Comparison of ENCODE assay signal across 1 cellular context in genomic region chr10:129707406-129708388, GRCh38.
TF ChIP-seq lines count a peak whose summit lies in the region.

No MANE protein-coding gene starts in this region.

TF ChIP-seq in HEK293, 187 proteins besides CTCF, POLR2A, EP300 and RAD21 (continued from another document and continues in another):
- TF ChIP-seq SCRT1 (tag by site-specific recombination; IDR thresholded peaks at IDR 0.05; ENCODE audit: borderline replicate concordance) = peak; percentile 90
- TF ChIP-seq ZNF433 (tag by site-specific recombination; IDR thresholded peaks at IDR 0.05; ENCODE audit: low read depth) = no peak
- no peak for TF ChIP-seq ZNF239 (tag by site-specific recombination; IDR thresholded peaks at IDR 0.05)
- TF ChIP-seq SALL2 (tag by site-specific recombination; IDR thresholded peaks at IDR 0.05; ENCODE audit: borderline replicate concordance) = no peak
- TF ChIP-seq ZNF2 (tag by site-specific recombination; IDR thresholded peaks at IDR 0.05) = peak; percentile 99
- TF ChIP-seq ZFP3 (tag by site-specific recombination; IDR thresholded peaks at IDR 0.05; ENCODE audit: low read depth) = no peak
- TF ChIP-seq ZNF121 (tag by site-specific recombination; IDR thresholded peaks at IDR 0.05) = no peak
- 0 out of 2 replicates have a peak, but pooled peaks have one; percentile 12 for TF ChIP-seq ZSCAN30 (tag by site-specific recombination; IDR thresholded peaks at IDR 0.05)
- TF ChIP-seq OSR2 (tag by site-specific recombination; IDR thresholded peaks at IDR 0.05) = peak; percentile 59; the same call in 1 of the 2 replicates
- TF ChIP-seq HOXA7 (CRISPR knock-in tag; IDR thresholded peaks at IDR 0.05; ENCODE audit: borderline replicate concordance) = no peak
- TF ChIP-seq ZBTB48 (tag by site-specific recombination; IDR thresholded peaks at IDR 0.05) = no peak
- TF ChIP-seq ZNF521 (tag by site-specific recombination; IDR thresholded peaks at IDR 0.05) = no peak
- TF ChIP-seq ZNF558 (tag by site-specific recombination; IDR thresholded peaks at IDR 0.05) = no peak
- peak; percentile 71 for TF ChIP-seq ZEB2 (tag by site-specific recombination; IDR thresholded peaks at IDR 0.05)
- peak; percentile 46; the same call in 1 of the 2 replicates for TF ChIP-seq EGR2 (tag by site-specific recombination; IDR thresholded peaks at IDR 0.05; ENCODE audit: low read depth)
- no peak for TF ChIP-seq ZNF830 (tag by site-specific recombination; IDR thresholded peaks at IDR 0.05; ENCODE audit: low read depth)
- peak; percentile 84 for TF ChIP-seq ZBTB17 (tag by site-specific recombination; IDR thresholded peaks at IDR 0.05)
- TF ChIP-seq ZFHX2 (tag by site-specific recombination; conservative IDR thresholded peaks at IDR 0.05) = peak; percentile 72
- peak; percentile 59; the same call in 1 of the 2 replicates for TF ChIP-seq FEZF1 (tag by site-specific recombination; IDR thresholded peaks at IDR 0.05)
- peak; percentile 26; the same call in 1 of the 2 replicates for TF ChIP-seq ZNF843 (tag by site-specific recombination; IDR thresholded peaks at IDR 0.05)
- TF ChIP-seq ZBTB44 (tag by site-specific recombination; IDR thresholded peaks at IDR 0.05) = peak; percentile 57; the same call in 1 of the 2 replicates
- TF ChIP-seq ZNF596 (tag by site-specific recombination; IDR thresholded peaks at IDR 0.05) = no peak
- TF ChIP-seq, protein P1, sequence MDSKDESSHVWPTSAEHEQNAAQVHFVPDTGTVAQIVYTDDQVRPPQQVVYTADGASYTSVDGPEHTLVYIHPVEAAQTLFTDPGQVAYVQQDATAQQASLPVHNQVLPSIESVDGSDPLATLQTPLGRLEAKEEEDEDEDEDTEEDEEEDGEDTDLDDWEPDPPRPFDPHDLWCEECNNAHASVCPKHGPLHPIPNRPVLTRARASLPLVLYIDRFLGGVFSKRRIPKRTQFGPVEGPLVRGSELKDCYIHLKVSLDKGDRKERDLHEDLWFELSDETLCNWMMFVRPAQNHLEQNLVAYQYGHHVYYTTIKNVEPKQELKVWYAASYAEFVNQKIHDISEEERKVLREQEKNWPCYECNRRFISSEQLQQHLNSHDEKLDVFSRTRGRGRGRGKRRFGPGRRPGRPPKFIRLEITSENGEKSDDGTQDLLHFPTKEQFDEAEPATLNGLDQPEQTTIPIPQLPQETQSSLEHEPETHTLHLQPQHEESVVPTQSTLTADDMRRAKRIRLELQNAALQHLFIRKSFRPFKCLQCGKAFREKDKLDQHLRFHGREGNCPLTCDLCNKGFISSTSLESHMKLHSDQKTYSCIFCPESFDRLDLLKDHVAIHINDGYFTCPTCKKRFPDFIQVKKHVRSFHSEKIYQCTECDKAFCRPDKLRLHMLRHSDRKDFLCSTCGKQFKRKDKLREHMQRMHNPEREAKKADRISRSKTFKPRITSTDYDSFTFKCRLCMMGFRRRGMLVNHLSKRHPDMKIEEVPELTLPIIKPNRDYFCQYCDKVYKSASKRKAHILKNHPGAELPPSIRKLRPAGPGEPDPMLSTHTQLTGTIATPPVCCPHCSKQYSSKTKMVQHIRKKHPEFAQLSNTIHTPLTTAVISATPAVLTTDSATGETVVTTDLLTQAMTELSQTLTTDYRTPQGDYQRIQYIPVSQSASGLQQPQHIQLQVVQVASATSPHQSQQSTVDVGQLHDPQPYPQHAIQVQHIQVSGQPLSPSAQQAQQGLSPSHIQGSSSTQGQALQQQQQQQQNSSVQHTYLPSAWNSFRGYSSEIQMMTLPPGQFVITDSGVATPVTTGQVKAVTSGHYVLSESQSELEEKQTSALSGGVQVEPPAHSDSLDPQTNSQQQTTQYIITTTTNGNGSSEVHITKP (tag by site-specific recombination; IDR thresholded peaks at IDR 0.05) = peak; percentile 58; the same call in 1 of the 2 replicates
- TF ChIP-seq, protein P2, sequence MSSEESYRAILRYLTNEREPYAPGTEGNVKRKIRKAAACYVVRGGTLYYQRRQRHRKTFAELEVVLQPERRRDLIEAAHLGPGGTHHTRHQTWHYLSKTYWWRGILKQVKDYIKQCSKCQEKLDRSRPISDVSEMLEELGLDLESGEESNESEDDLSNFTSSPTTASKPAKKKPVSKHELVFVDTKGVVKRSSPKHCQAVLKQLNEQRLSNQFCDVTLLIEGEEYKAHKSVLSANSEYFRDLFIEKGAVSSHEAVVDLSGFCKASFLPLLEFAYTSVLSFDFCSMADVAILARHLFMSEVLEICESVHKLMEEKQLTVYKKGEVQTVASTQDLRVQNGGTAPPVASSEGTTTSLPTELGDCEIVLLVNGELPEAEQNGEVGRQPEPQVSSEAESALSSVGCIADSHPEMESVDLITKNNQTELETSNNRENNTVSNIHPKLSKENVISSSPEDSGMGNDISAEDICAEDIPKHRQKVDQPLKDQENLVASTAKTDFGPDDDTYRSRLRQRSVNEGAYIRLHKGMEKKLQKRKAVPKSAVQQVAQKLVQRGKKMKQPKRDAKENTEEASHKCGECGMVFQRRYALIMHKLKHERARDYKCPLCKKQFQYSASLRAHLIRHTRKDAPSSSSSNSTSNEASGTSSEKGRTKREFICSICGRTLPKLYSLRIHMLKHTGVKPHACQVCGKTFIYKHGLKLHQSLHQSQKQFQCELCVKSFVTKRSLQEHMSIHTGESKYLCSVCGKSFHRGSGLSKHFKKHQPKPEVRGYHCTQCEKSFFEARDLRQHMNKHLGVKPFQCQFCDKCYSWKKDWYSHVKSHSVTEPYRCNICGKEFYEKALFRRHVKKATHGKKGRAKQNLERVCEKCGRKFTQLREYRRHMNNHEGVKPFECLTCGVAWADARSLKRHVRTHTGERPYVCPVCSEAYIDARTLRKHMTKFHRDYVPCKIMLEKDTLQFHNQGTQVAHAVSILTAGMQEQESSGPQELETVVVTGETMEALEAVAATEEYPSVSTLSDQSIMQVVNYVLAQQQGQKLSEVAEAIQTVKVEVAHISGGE (tag by site-specific recombination; conservative IDR thresholded peaks at IDR 0.05; ENCODE audit: low read depth) = peak; percentile 39; the same call in 1 of the 2 replicates
- TF ChIP-seq, protein P3, sequence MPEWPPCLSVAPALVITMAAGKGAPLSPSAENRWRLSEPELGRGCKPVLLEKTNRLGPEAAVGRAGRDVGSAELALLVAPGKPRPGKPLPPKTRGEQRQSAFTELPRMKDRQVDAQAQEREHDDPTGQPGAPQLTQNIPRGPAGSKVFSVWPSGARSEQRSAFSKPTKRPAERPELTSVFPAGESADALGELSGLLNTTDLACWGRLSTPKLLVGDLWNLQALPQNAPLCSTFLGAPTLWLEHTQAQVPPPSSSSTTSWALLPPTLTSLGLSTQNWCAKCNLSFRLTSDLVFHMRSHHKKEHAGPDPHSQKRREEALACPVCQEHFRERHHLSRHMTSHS (tag by site-specific recombination; IDR thresholded peaks at IDR 0.05) = no peak
- TF ChIP-seq GLIS2 (tag by site-specific recombination; IDR thresholded peaks at IDR 0.05) = no peak
- TF ChIP-seq, protein P4, sequence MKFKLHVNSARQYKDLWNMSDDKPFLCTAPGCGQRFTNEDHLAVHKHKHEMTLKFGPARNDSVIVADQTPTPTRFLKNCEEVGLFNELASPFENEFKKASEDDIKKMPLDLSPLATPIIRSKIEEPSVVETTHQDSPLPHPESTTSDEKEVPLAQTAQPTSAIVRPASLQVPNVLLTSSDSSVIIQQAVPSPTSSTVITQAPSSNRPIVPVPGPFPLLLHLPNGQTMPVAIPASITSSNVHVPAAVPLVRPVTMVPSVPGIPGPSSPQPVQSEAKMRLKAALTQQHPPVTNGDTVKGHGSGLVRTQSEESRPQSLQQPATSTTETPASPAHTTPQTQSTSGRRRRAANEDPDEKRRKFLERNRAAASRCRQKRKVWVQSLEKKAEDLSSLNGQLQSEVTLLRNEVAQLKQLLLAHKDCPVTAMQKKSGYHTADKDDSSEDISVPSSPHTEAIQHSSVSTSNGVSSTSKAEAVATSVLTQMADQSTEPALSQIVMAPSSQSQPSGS (tag by site-specific recombination; IDR thresholded peaks at IDR 0.05; ENCODE audit: low read depth) = 0 out of 2 replicates have a peak, but pooled peaks have one; percentile 23
- peak; percentile 25; the same call in 1 of the 2 replicates for TF ChIP-seq ZNF341 (tag by site-specific recombination; IDR thresholded peaks at IDR 0.05; ENCODE audit: low read depth)
- TF ChIP-seq ZNF629 (tag by site-specific recombination; IDR thresholded peaks at IDR 0.05) = peak; percentile 79
- 0 out of 2 replicates have a peak, but pooled peaks have one; percentile 24 for TF ChIP-seq PRDM4 (tag by site-specific recombination; IDR thresholded peaks at IDR 0.05)
- peak; percentile 49; the same call in 1 of the 2 replicates for TF ChIP-seq MZF1 (tag by site-specific recombination; IDR thresholded peaks at IDR 0.05; ENCODE audit: borderline replicate concordance)
- TF ChIP-seq IKZF3 (tag by site-specific recombination; IDR thresholded peaks at IDR 0.05) = peak; percentile 52
- TF ChIP-seq ZNF140 (tag by site-specific recombination; IDR thresholded peaks at IDR 0.05) = no peak
- no peak for TF ChIP-seq ZNF701 (tag by site-specific recombination; IDR thresholded peaks at IDR 0.05)
- TF ChIP-seq ZNF404 (tag by site-specific recombination; IDR thresholded peaks at IDR 0.05) = no peak
- peak; percentile 96 for TF ChIP-seq SCRT2 (tag by site-specific recombination; IDR thresholded peaks at IDR 0.05)
- TF ChIP-seq, protein P5, sequence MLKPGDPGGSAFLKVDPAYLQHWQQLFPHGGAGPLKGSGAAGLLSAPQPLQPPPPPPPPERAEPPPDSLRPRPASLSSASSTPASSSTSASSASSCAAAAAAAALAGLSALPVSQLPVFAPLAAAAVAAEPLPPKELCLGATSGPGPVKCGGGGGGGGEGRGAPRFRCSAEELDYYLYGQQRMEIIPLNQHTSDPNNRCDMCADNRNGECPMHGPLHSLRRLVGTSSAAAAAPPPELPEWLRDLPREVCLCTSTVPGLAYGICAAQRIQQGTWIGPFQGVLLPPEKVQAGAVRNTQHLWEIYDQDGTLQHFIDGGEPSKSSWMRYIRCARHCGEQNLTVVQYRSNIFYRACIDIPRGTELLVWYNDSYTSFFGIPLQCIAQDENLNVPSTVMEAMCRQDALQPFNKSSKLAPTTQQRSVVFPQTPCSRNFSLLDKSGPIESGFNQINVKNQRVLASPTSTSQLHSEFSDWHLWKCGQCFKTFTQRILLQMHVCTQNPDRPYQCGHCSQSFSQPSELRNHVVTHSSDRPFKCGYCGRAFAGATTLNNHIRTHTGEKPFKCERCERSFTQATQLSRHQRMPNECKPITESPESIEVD (tag by site-specific recombination; IDR thresholded peaks at IDR 0.05) = peak; percentile 65
- no peak for TF ChIP-seq ZNF157 (tag by site-specific recombination; IDR thresholded peaks at IDR 0.05)
- TF ChIP-seq ZFP69B (tag by site-specific recombination; IDR thresholded peaks at IDR 0.05) = no peak
- 0 out of 2 replicates have a peak, but pooled peaks have one; percentile 47 for TF ChIP-seq ZNF561 (tag by site-specific recombination; IDR thresholded peaks at IDR 0.05; ENCODE audit: borderline replicate concordance)
- 0 out of 2 replicates have a peak, but pooled peaks have one; percentile 23 for TF ChIP-seq ZNF366 (tag by site-specific recombination; conservative IDR thresholded peaks at IDR 0.05)
- TF ChIP-seq, protein P6, sequence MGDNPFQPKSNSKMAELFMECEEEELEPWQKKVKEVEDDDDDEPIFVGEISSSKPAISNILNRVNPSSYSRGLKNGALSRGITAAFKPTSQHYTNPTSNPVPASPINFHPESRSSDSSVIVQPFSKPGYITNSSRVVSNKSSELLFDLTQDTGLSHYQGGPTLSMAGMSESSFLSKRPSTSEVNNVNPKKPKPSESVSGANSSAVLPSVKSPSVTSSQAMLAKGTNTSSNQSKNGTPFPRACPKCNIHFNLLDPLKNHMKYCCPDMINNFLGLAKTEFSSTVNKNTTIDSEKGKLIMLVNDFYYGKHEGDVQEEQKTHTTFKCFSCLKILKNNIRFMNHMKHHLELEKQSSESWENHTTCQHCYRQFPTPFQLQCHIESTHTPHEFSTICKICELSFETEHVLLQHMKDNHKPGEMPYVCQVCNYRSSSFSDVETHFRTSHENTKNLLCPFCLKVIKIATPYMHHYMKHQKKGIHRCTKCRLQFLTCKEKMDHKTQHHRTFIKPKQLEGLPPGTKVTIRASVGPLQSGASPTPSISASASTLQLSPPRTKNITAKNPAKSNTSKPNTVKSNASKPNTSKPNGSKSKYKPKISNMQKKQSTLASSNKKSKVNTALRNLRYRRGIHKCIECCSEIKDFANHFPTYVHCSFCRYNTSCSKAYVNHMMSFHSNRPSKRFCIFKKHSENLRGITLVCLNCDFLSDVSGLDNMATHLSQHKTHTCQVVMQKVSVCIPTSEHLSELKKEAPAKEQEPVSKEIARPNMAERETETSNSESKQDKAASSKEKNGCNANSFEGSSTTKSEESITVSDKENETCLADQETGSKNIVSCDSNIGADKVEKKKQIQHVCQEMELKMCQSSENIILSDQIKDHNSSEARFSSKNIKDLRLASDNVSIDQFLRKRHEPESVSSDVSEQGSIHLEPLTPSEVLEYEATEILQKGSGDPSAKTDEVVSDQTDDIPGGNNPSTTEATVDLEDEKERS (tag by site-specific recombination; IDR thresholded peaks at IDR 0.05) = no peak
